ENCODE assay signal across 12 cellular contexts in the genomic region with DNA sequence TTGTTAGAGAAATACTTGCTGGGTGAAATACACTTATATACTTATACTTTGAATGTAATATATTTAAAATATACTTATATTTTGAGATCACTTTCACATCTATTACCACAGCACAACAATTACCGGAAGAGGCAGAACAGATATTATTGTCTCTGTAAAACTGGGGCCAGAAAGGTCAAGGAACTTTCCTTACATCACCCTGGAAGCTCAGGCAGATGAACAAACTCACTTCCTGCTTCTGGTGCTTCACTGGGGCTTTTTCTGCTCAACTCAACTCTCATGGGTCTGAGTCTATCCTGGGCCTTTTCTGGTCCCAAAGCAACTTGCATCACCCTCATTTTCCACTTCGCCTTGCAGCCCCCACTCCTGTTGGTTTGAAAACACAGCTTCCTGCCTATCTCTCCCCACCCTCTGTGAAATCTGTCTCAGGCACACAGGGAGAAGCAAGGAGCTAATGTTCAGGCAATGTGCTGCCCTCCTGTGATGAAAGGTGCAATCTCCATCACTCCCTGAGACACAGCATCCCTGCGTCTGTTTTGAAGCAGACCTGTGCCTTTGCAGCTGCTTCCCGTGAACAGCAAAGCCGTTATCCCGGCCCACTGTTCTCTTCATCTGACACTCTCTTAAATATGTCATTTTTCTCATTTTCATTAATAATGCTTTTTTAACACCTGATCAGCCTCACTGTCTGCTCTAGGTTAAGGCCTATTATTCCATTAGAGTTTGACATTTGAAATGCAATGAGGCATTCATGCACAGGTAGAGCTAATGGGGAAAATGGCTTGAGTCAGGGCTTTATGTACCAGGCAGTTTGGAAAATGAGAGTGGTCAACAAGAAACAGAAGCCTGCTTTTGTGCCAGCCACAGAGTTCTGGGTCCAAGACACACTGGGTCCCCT.
A peak's percentile ranks its signal among the peaks of the same experiment; 100 is the strongest.
DNase-seq lines count a peak whose midpoint lies in the region; ATAC-seq, FAIRE-seq and TF ChIP-seq lines count a peak whose summit lies in the region.
"Had no signal": no experiment of that assay in that cellular context is flagged by ENCODE, and none has a peak within 500 bp of the region (broad histone marks: within the 10 kb centered on the region; RNA-seq: fewer than 3 reads in every experiment).

No MANE protein-coding gene starts in this region.

- no peak for TF ChIP-seq RAD21 in K562 (CRISPR knock-in tag; conservative IDR thresholded peaks at IDR 0.05 in 1 of 2, IDR thresholded peaks at IDR 0.05 in 1 of 2)

- 0% methylated on average over 6 of the region's 6 CpGs for WGBS in K562 (ENCODE audit: insufficient coverage, low coverage, missing lambda C conversion rate)
- 67% methylated on average over 6 of the region's 6 CpGs for WGBS in right lobe of liver (ENCODE audit: insufficient coverage, low coverage, low lambda C conversion rate, missing lambda C conversion rate)

- H3K27ac ChIP-seq in K562 (ENCODE audit: extremely low read depth, low read depth, low read length) (no peak overlapping the region), right lobe of liver (no peak overlapping the region)
- H3K27ac ChIP-seq: ovary had no signal

- H3K4me1 ChIP-seq in K562 (replicated peaks in 1 of 2; ENCODE audit: control insufficient read depth in 2 of 2, insufficient read depth in 2 of 2, low read length in 2 of 2) (no peaks in the 10 kb centered on the region), right lobe of liver (no peaks in the 10 kb centered on the region)

- H3K4me3 ChIP-seq in K562 (no peak overlapping the region), right lobe of liver (no peak overlapping the region)
- H3K4me3 ChIP-seq: ovary had no signal

- TF ChIP-seq CTCF in K562 (IDR thresholded peaks at IDR 0.05 in 2 of 3, conservative IDR thresholded peaks at IDR 0.05 in 1 of 3; ENCODE audit: insufficient read depth in 2 of 3, low read depth in 1 of 3, low read length in 3 of 3) (0 out of 6 replicates have a peak, but pooled peaks of 2 of the 3 experiments have one; percentile 8 to 18), right lobe of liver (IDR thresholded peaks at IDR 0.05) (peak in 1 of 4 donors; percentile 21)

- CTCF ChIA-PET in K562 (lab: Yijun Ruan, JAX; ENCODE audit: low intra/inter-chr PET ratio): no interaction called here

- ATAC-seq in HG03025 (IDR thresholded peaks at IDR 0.05; ENCODE audit: low FRiP score, unreplicated experiment): peak; percentile 47
- ATAC-seq in K562: peak; percentile 66
- peak; percentile 45 to 66 (median 62) for ATAC-seq in right lobe of liver
- ATAC-seq: Panc1 had no signal

- DNase-seq in ELR (ENCODE audit: low read depth) (peak; percentile 33), K562 (ENCODE audit: extremely low read depth in 1 of 4, low spot score in 3 of 4) (peak in 1 of 4 experiments; percentile 4), right lobe of liver (no peak), RKO (ENCODE audit: low spot score) (no peak), Kasumi-1 (lab: John Stamatoyannopoulos, UW) (no peak), LoVo (ENCODE audit: low spot score) (no peak)
- DNase-seq: activated CD4-positive, alpha-beta T cell treated with anti-CD3 and anti-CD28 coated beads for 48 hours; activated gamma-delta T cell treated with Interleukin-2 at 50 U/mL for 16 hours; KBM-7; ovary had no signal

- no peak overlapping the region for H3K9ac ChIP-seq in K562 (ENCODE audit: insufficient read depth in 1 of 2, low read depth in 2 of 2, low read length in 2 of 2)

- no peak for FAIRE-seq in K562 (lab: Jason Lieb, UNC)

- H3K79me2 ChIP-seq in K562 (ENCODE audit: control insufficient read depth, insufficient read depth, low read length): no peaks in the 10 kb centered on the region

- no peaks in the 10 kb centered on the region for H3K9me1 ChIP-seq in K562 (ENCODE audit: control insufficient read depth, insufficient read depth, low read length)

- no peaks in the 10 kb centered on the region for H4K20me1 ChIP-seq in K562 (replicated peaks; ENCODE audit: control insufficient read depth, insufficient read depth, low read length)

- no peaks in the 10 kb centered on the region for H3K9me3 ChIP-seq in K562 (replicated peaks; ENCODE audit: control insufficient read depth, insufficient read depth, low read depth, low read length)
- no peaks in the 10 kb centered on the region for H3K9me3 ChIP-seq in right lobe of liver
- H3K9me3 ChIP-seq: ovary had no signal

- in situ Hi-C loops in K562 (cut with MboI): no loop called here

- no peak for TF ChIP-seq EP300 in K562 (IDR thresholded peaks at IDR 0.05; ENCODE audit: low read length)

- TF ChIP-seq POLR2A in K562 (conservative IDR thresholded peaks at IDR 0.05) (no peak), right lobe of liver (IDR thresholded peaks at IDR 0.05) (no peak)

- intact Hi-C loops in K562 (cut with micrococcal nuclease): no loop called here
- intact Hi-C loops in right lobe of liver (cut with DNase I): no loop called here

- peaks cover 0 to 7% of the 10 kb centered on the region in 2 experiments; a peak in 1 of 5 replicates for H3K27me3 ChIP-seq in K562 (ENCODE audit: control insufficient read depth in 2 of 2, insufficient read depth in 2 of 2, low read length in 2 of 2)
- no peaks in the 10 kb centered on the region for H3K27me3 ChIP-seq in right lobe of liver
- H3K27me3 ChIP-seq: ovary had no signal

- BruUV-seq in K562 (replicated peaks; lab: Mats Ljungman, UMichigan): no TSS peak

- H3K4me2 ChIP-seq in K562 (ENCODE audit: insufficient read depth, low read length): no peak overlapping the region

- H3K36me3 ChIP-seq in K562 (ENCODE audit: control insufficient read depth, insufficient read depth, low read length): no peaks in the 10 kb centered on the region
- H3K36me3 ChIP-seq in right lobe of liver: no peaks in the 10 kb centered on the region
- H3K36me3 ChIP-seq: ovary had no signal

- no peak overlapping the region for H2AFZ ChIP-seq in K562 (ENCODE audit: low read depth, low read length)

- POLR2A ChIA-PET in K562 (lab: Yijun Ruan, JAX): interaction anchor here (0.6 kb wide), 1 partner anchor 96 kb away, joined by 3 read pairs; no protein-coding TSS in a partner anchor

TF ChIP-seq in K562, 482 proteins besides CTCF, POLR2A, EP300 and RAD21 (continues in another document):
- TF ChIP-seq, protein P1, sequence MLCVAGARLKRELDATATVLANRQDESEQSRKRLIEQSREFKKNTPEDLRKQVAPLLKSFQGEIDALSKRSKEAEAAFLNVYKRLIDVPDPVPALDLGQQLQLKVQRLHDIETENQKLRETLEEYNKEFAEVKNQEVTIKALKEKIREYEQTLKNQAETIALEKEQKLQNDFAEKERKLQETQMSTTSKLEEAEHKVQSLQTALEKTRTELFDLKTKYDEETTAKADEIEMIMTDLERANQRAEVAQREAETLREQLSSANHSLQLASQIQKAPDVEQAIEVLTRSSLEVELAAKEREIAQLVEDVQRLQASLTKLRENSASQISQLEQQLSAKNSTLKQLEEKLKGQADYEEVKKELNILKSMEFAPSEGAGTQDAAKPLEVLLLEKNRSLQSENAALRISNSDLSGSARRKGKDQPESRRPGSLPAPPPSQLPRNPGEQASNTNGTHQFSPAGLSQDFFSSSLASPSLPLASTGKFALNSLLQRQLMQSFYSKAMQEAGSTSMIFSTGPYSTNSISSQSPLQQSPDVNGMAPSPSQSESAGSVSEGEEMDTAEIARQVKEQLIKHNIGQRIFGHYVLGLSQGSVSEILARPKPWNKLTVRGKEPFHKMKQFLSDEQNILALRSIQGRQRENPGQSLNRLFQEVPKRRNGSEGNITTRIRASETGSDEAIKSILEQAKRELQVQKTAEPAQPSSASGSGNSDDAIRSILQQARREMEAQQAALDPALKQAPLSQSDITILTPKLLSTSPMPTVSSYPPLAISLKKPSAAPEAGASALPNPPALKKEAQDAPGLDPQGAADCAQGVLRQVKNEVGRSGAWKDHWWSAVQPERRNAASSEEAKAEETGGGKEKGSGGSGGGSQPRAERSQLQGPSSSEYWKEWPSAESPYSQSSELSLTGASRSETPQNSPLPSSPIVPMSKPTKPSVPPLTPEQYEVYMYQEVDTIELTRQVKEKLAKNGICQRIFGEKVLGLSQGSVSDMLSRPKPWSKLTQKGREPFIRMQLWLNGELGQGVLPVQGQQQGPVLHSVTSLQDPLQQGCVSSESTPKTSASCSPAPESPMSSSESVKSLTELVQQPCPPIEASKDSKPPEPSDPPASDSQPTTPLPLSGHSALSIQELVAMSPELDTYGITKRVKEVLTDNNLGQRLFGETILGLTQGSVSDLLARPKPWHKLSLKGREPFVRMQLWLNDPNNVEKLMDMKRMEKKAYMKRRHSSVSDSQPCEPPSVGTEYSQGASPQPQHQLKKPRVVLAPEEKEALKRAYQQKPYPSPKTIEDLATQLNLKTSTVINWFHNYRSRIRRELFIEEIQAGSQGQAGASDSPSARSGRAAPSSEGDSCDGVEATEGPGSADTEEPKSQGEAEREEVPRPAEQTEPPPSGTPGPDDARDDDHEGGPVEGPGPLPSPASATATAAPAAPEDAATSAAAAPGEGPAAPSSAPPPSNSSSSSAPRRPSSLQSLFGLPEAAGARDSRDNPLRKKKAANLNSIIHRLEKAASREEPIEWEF (CRISPR knock-in tag; IDR thresholded peaks at IDR 0.05): no peak
- TF ChIP-seq NBN (IDR thresholded peaks at IDR 0.05; ENCODE audit: low read depth) (no peak), GABPB1 (CRISPR knock-in tag; IDR thresholded peaks at IDR 0.05) (no peak), MEF2A (IDR thresholded peaks at IDR 0.05; ENCODE audit: control insufficient read depth, low read depth, low read length) (no peak), MEF2D (tag; conservative IDR thresholded peaks at IDR 0.05; ENCODE audit: low read depth) (no peak), ZNF212 (CRISPR knock-in tag; IDR thresholded peaks at IDR 0.05) (no peak), POLR2AphosphoS5 (IDR thresholded peaks at IDR 0.05; ENCODE audit: control insufficient read depth, insufficient read depth, low read depth, low read length) (no peak), CC2D1A (IDR thresholded peaks at IDR 0.05) (no peak), PYGO2 (tag; IDR thresholded peaks at IDR 0.05) (no peak)
- TF ChIP-seq, protein P2, sequence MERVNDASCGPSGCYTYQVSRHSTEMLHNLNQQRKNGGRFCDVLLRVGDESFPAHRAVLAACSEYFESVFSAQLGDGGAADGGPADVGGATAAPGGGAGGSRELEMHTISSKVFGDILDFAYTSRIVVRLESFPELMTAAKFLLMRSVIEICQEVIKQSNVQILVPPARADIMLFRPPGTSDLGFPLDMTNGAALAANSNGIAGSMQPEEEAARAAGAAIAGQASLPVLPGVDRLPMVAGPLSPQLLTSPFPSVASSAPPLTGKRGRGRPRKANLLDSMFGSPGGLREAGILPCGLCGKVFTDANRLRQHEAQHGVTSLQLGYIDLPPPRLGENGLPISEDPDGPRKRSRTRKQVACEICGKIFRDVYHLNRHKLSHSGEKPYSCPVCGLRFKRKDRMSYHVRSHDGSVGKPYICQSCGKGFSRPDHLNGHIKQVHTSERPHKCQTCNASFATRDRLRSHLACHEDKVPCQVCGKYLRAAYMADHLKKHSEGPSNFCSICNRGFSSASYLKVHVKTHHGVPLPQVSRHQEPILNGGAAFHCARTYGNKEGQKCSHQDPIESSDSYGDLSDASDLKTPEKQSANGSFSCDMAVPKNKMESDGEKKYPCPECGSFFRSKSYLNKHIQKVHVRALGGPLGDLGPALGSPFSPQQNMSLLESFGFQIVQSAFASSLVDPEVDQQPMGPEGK (CRISPR knock-in tag; IDR thresholded peaks at IDR 0.05; ENCODE audit: borderline replicate concordance): no peak
